8 cellular contexts compared by ENCODE assay signal in the genomic region with DNA sequence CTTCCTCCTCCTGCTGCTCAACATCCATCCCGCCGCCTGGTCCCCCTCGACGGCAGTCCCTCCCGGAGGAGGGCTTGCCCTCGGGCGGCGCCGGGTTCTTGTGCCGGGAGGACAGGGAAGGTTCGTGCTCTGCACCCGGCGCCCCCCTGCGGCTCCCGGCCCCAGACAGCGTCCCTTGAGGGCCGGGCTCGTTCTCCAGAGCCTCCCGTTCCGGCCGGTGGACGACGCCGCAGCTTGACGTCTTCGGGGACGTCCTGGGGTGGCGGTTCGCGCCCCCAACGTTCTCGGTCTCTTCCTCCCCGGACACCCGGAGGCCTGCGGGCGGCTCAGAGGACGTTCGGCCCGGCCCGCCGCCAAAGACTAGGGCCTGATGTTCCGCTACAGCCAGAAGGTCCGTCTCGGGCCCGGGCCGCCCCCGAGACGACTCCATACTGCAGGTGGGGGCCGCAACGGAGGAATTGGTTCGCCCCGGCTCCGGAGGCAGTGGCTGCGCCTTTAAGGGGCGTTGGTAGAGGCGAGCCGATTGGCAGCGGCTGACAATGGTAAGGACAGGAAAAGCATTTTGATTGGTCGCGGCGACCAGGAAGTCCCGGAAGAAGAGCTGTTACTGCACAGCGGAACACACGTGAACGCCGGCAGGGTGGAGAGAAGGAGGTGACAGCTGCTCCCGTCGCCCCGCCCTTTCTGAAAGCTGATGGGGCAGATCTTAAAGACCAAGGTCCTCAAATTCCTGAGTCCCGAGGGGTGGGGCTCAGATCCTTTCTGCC. TPM values are rescaled to one million over a fixed set of nuclear protein-coding genes. Genes with fewer than 3 reads are reported as not detected.
A peak's percentile ranks its signal among the peaks of the same experiment; 100 is the strongest.
DNase-seq lines count a peak whose midpoint lies in the region; ATAC-seq, FAIRE-seq and TF ChIP-seq lines count a peak whose summit lies in the region.

Gene BORCS6, minus strand, starts transcription at position 470 of the 767 bp plus-strand sequence. Its CDS starts 40 bp downstream, at position 430.

- no peaks in the 10 kb centered on the region for H3K9me3 ChIP-seq in BE2C

- peak; percentile 48 for ATAC-seq in HG03460 (IDR thresholded peaks at IDR 0.05; ENCODE audit: unreplicated experiment)
- peak; percentile 66 for ATAC-seq in left lobe of liver

- H3K36me3 ChIP-seq in BE2C, result no peaks in the 10 kb centered on the region

- H3K27ac ChIP-seq in coronary artery, result peak within 1 kb of the TSS; percentile 96 to 97

- peak; percentile 93 for FAIRE-seq in GM19239 (lab: Jason Lieb, UNC)

- peak; percentile 91 for DNase-seq in BE2C
- DNase-seq in GM19239 (ENCODE audit: insufficient read length, low spot score), result no peak
- DNase-seq in NCI-H526 (lab: John Stamatoyannopoulos, UW), result peak; percentile 91 to 94
- DNase-seq in activated CD4-positive, alpha-beta T cell treated with anti-CD3 and anti-CD28 coated beads for 48 hours, result peak; percentile 96
- DNase-seq in coronary artery (ENCODE audit: low spot score), result peak; percentile 99
- peak; percentile 98 for DNase-seq in left lobe of liver (ENCODE audit: low spot score)
- DNase-seq in stimulated activated CD4-positive, alpha-beta T cell treated with anti-CD3 and anti-CD28 coated beads, Interleukin-2, amount 100 ng/mL, for 4 hours (ENCODE audit: low read depth), result peak; percentile 93

- TF ChIP-seq CTCF in BE2C (IDR thresholded peaks at IDR 0.05; ENCODE audit: low read depth, low read length) (no peak), coronary artery (IDR thresholded peaks at IDR 0.05) (no peak)

- H3K4me3 ChIP-seq in BE2C (ENCODE audit: low read depth, low read length) (peak within 1 kb of the TSS; percentile 73), coronary artery (peak within 1 kb of the TSS; percentile 88)

- H3K4me1 ChIP-seq in BE2C, result peaks cover 3% of the 10 kb centered on the region

- H3K27me3 ChIP-seq in BE2C, result no peaks in the 10 kb centered on the region

RNA-seq across cellular contexts. Expression of gene BORCS6, which starts in this region (rescaled TPM):
- 23.4 TPM for polyA plus RNA-seq in BE2C (2012; ENCODE audit: insufficient read depth, insufficient read length, low read depth)
- total RNA-seq in left lobe of liver, result 4.5 TPM
